In genomic region chr2:74474899-74475298, GRCh38 we compare ENCODE assay signal across 18 cellular contexts. TPM values are rescaled to one million over a fixed set of nuclear protein-coding genes. Genes with fewer than 3 reads are reported as not detected.
DNase-seq lines count a peak whose midpoint lies in the region; ATAC-seq and TF ChIP-seq lines count a peak whose summit lies in the region.
"Had no signal": no experiment of that assay in that cellular context is flagged by ENCODE, and none has a peak within 500 bp of the region (broad histone marks: within the 10 kb centered on the region; RNA-seq: fewer than 3 reads in every experiment).

No MANE protein-coding gene starts in this region.

- TF ChIP-seq CTCF in MCF 10A (IDR thresholded peaks at IDR 0.05; ENCODE audit: unreplicated experiment) (peak; percentile 18), breast epithelium (IDR thresholded peaks at IDR 0.05) (no peak), PC-9 (conservative IDR thresholded peaks at IDR 0.05) (peak; percentile 49; the same call in 1 of the 2 replicates), fibroblast of mammary gland (conservative IDR thresholded peaks at IDR 0.05; ENCODE audit: control insufficient read depth, insufficient read depth, low read depth, low read length) (peak; percentile 33), type B pancreatic cell (conservative IDR thresholded peaks at IDR 0.05) (peak; percentile 50)

- ATAC-seq in GM21825 (IDR thresholded peaks at IDR 0.05; ENCODE audit: unreplicated experiment): no peak
- ATAC-seq: left lobe of liver had no signal

- no peak for DNase-seq in MCF 10A (ENCODE audit: unreplicated experiment)
- DNase-seq in breast epithelium (ENCODE audit: low spot score in 2 of 2): no peak
- no peak for DNase-seq in PC-9
- no peak for DNase-seq in fibroblast of mammary gland (ENCODE audit: low read depth)
- no peak for DNase-seq in type B pancreatic cell (ENCODE audit: extremely low spot score, unreplicated experiment)
- no peak for DNase-seq in DMS153 (lab: John Stamatoyannopoulos, UW)
- DNase-seq in activated effector memory CD4-positive, alpha-beta T cell treated with Interleukin-2 at 50 U/mL for 16 hours: no peak
- DNase-seq: activated CD8-positive, alpha-beta memory T cell treated with anti-CD3 and anti-CD28 coated beads, Interleukin-2, amount 50 U/mL, for 48 hours; anterior cingulate cortex; NCI-H510A; T-helper 2 cell had no signal

- H3K4me3 Mint-ChIP-seq in MCF 10A (ENCODE audit: unreplicated experiment): no peak overlapping the region
- no peak overlapping the region for H3K4me3 Mint-ChIP-seq in type B pancreatic cell

- H3K4me1 ChIP-seq in breast epithelium (peaks cover 4 to 5% of the 10 kb centered on the region in 2 donors), PC-9 (replicated peaks; ENCODE audit: insufficient read depth) (peaks cover 9% of the 10 kb centered on the region)
- H3K4me1 ChIP-seq: prostate gland had no signal

- H3K27me3 Mint-ChIP-seq in MCF 10A (ENCODE audit: insufficient read depth, unreplicated experiment): no peaks in the 10 kb centered on the region
- H3K27me3 Mint-ChIP-seq in type B pancreatic cell: no peaks in the 10 kb centered on the region
- H3K27me3 Mint-ChIP-seq: IgD-negative memory B cell had no signal

- peaks cover 66% of the 10 kb centered on the region for H3F3A ChIP-seq in PC-9 (ENCODE audit: insufficient read depth, low read depth)

- H3K79me2 ChIP-seq in PC-9 (ENCODE audit: low read depth): peaks cover 4% of the 10 kb centered on the region; the same call in 1 of the 2 replicates

- H3K4me3 ChIP-seq in breast epithelium (no peak overlapping the region), PC-9 (no peak overlapping the region), fibroblast of mammary gland (ENCODE audit: control insufficient read depth, low read depth, low read length) (no peak overlapping the region)
- H3K4me3 ChIP-seq: esophagus muscularis mucosa, prostate gland, thoracic aorta had no signal

- H3K4me1 Mint-ChIP-seq in MCF 10A (ENCODE audit: insufficient read depth, unreplicated experiment) (peaks cover 7% of the 10 kb centered on the region), type B pancreatic cell (ENCODE audit: unreplicated experiment) (peaks cover 11% of the 10 kb centered on the region)

- H3K4me2 ChIP-seq in PC-9: no peak overlapping the region

- no peaks in the 10 kb centered on the region for H3K9me2 ChIP-seq in PC-9 (ENCODE audit: insufficient read depth)

- H3K9me3 ChIP-seq in breast epithelium (no peaks in the 10 kb centered on the region), PC-9 (ENCODE audit: insufficient read depth, low read depth) (no peaks in the 10 kb centered on the region)
- H3K9me3 ChIP-seq: esophagus muscularis mucosa, prostate gland, thoracic aorta had no signal

- H3K27ac ChIP-seq in breast epithelium: no peak overlapping the region
- H3K27ac ChIP-seq in PC-9: no peak overlapping the region
- H3K27ac ChIP-seq: C4-2B, esophagus muscularis mucosa, prostate gland, thoracic aorta had no signal

- BruUV-seq in MCF 10A (replicated peaks; lab: Mats Ljungman, UMichigan) (no TSS peak), PC-9 (replicated peaks; lab: Mats Ljungman, UMichigan) (no TSS peak)

- H3K27ac Mint-ChIP-seq in MCF 10A (ENCODE audit: low read depth, unreplicated experiment) (no peak overlapping the region), type B pancreatic cell (peak overlapping the region; percentile 41)

- no peaks in the 10 kb centered on the region for H3K36me3 ChIP-seq in breast epithelium
- peaks cover 4% of the 10 kb centered on the region for H3K36me3 ChIP-seq in PC-9 (ENCODE audit: low read depth)

- H3K27me3 ChIP-seq in breast epithelium: no peaks in the 10 kb centered on the region
- H3K27me3 ChIP-seq in PC-9 (ENCODE audit: insufficient read depth, low read depth): no peaks in the 10 kb centered on the region
- H3K27me3 ChIP-seq: esophagus muscularis mucosa had no signal

- H3K9me3 Mint-ChIP-seq in MCF 10A (ENCODE audit: unreplicated experiment) (no peaks in the 10 kb centered on the region), type B pancreatic cell (no peaks in the 10 kb centered on the region)
- H3K9me3 Mint-ChIP-seq: IgD-negative memory B cell had no signal

- H3K36me3 Mint-ChIP-seq in MCF 10A (ENCODE audit: insufficient read depth, unreplicated experiment): peaks cover 35% of the 10 kb centered on the region
- H3K36me3 Mint-ChIP-seq in type B pancreatic cell: peaks cover 19% of the 10 kb centered on the region

- H4K20me1 ChIP-seq in PC-9 (ENCODE audit: insufficient read depth): no peaks in the 10 kb centered on the region

- CTCF ChIA-PET in MCF 10A (lab: Yijun Ruan, JAX): interaction anchor here (0.6 to 2.2 kb wide), 5 partner anchors 9 to 122 kb away, joined by 3 to 15 read pairs (median 3); partner anchors contain the start of genes DQX1 and MOGS
- CTCF ChIA-PET in PC-9 (lab: Charles Lee): no interaction called here

- TF ChIP-seq POLR2A in breast epithelium (IDR thresholded peaks at IDR 0.05): no peak

- POLR2A ChIA-PET in MCF 10A (lab: Yijun Ruan, JAX): interaction anchor here (0.9 to 5.7 kb wide), 3 partner anchors 10 to 33 kb away, joined by 3 to 84 read pairs (median 5); partner anchors contain the start of genes INO80B, MOGS and WBP1
- POLR2A ChIA-PET in PC-9 (lab: Charles Lee; ENCODE audit: unreplicated experiment): no interaction called here

- intact Hi-C loops in MCF 10A (cut with micrococcal nuclease) (no loop called here), breast epithelium (cut with DNase I; ENCODE audit: low total_unique reads) (no loop called here), PC-9 (cut with micrococcal nuclease; ENCODE audit: unreplicated experiment) (no loop called here)

- no peak overlapping the region for H2AFZ ChIP-seq in PC-9

RNA-seq across cellular contexts. Expression of gene MRPL53, which starts 2.4 kb away (rescaled TPM):
- total RNA-seq in MCF 10A (2022) (115 and 123 TPM in 2 replicates), breast epithelium (10 to 100 TPM; 17.9 to 49.0 (median 48.2) TPM), PC-9 (2021) (42.9 and 51.1 TPM in 2 replicates), type B pancreatic cell (ENCODE audit: low replicate concordance) (74.2 and 76.1 TPM in 2 replicates)

RNA-seq across cellular contexts. Expression of gene CCDC142, which starts 7.9 kb away (rescaled TPM):
- total RNA-seq in MCF 10A (2022) (10.1 and 16.4 TPM in 2 replicates), breast epithelium (10 to 100 TPM; 10.6 to 38.0 (median 27.1) TPM), PC-9 (2021) (16.8 and 19.8 TPM in 2 replicates), type B pancreatic cell (ENCODE audit: low replicate concordance) (18.0 and 30.1 TPM in 2 replicates)

RNA-seq across cellular contexts. Expression of gene TTC31, which starts 8.0 kb away (rescaled TPM):
- total RNA-seq in MCF 10A (2022) (17.6 and 18.1 TPM in 2 replicates), breast epithelium (10 to 100 TPM; 21.6 to 32.0 (median 27.8) TPM), PC-9 (2021) (20.1 and 21.8 TPM in 2 replicates), type B pancreatic cell (ENCODE audit: low replicate concordance) (21.1 and 27.5 TPM in 2 replicates)

RNA-seq across cellular contexts. Expression of gene MOGS, which starts 9.7 kb away (rescaled TPM):
- total RNA-seq in MCF 10A (2022) (60.4 and 67.9 TPM in 2 replicates), breast epithelium (10 to 100 TPM; 24.0 to 47.3 (median 44.6) TPM), PC-9 (2021) (70.5 and 88.8 TPM in 2 replicates), type B pancreatic cell (ENCODE audit: low replicate concordance) (60.9 and 73.1 TPM in 2 replicates)

RNA-seq across cellular contexts. Expression of gene WBP1, which starts 16.7 kb away (rescaled TPM):
- 45.7 and 46.5 TPM in 2 replicates for total RNA-seq in MCF 10A (2022)
- 10 to 100 TPM; 58.0 to 70.0 (median 61.9) TPM for total RNA-seq in breast epithelium
- 68.0 and 74.7 TPM in 2 replicates for total RNA-seq in PC-9 (2021)
- total RNA-seq in type B pancreatic cell (ENCODE audit: low replicate concordance): 76.7 and 121 TPM in 2 replicates

Comparison
In these comparisons a context has a peak if more than half of its experiments do, and no peak if none do; other contexts are left out.
1. CTCF ChIP-seq: peak in MCF 10A (single experiment), PC-9 (single experiment), fibroblast of mammary gland (single experiment) and type B pancreatic cell (single experiment); none in breast epithelium (0 of 3).